In genomic region chr2:112061299-112061698, GRCh38 we compare ENCODE assay signal across 20 cellular contexts.
"Had no signal": no experiment of that assay in that cellular context is flagged by ENCODE, and none has a peak within 500 bp of the region (broad histone marks: within the 10 kb centered on the region; RNA-seq: fewer than 3 reads in every experiment).

No MANE protein-coding gene starts in this region.

- H3K27ac Mint-ChIP-seq: activated B cell treated with CpG ODN at 0.5 μM for 24 hours; activated naive CD4-positive, alpha-beta T cell treated with anti-CD3 and anti-CD28 coated beads, Interleukin-2, amount 10 ng/mL, durations not matched to agents 7 days and 5 days; nephron; T-cell had no signal

- H3K27me3 Mint-ChIP-seq: activated B cell treated with CpG ODN at 0.5 μM for 24 hours; activated CD8-positive, alpha-beta T cell treated with anti-CD3 and anti-CD28 coated beads for 36 hours; activated naive CD4-positive, alpha-beta T cell treated with anti-CD3 and anti-CD28 coated beads, Interleukin-2, amount 10 ng/mL, durations not matched to agents 7 days and 5 days; effector memory CD8-positive, alpha-beta T cell; stimulated activated memory B cell treated with anti-CD40 and anti-IgM and Interleukin-4, amounts not matched to agents 10 μg/mL and 1 μg/mL and 100 μg/mL, for 72 hours; T-cell had no signal

- H3K9me3 Mint-ChIP-seq: activated B cell treated with CpG ODN at 0.5 μM for 24 hours; activated naive CD4-positive, alpha-beta T cell treated with anti-CD3 and anti-CD28 coated beads, Interleukin-2, amount 10 ng/mL, durations not matched to agents 7 days and 5 days; effector memory CD8-positive, alpha-beta T cell; nephron; T-cell had no signal

- H3K4me3 Mint-ChIP-seq: activated B cell treated with CpG ODN at 0.5 μM for 24 hours; activated CD8-positive, alpha-beta T cell treated with anti-CD3 and anti-CD28 coated beads for 36 hours; activated naive CD4-positive, alpha-beta T cell treated with anti-CD3 and anti-CD28 coated beads, Interleukin-2, amount 10 ng/mL, durations not matched to agents 7 days and 5 days; effector memory CD8-positive, alpha-beta T cell; nephron; stimulated activated memory B cell treated with anti-CD40 and anti-IgM and Interleukin-4, amounts not matched to agents 10 μg/mL and 1 μg/mL and 100 μg/mL, for 72 hours; T-cell had no signal

- ATAC-seq: activated CD8-positive, alpha-beta T cell treated with anti-CD3 and anti-CD28 coated beads for 36 hours; body of pancreas; effector memory CD8-positive, alpha-beta T cell; left lobe of liver; lower lobe of right lung; right lobe of liver; stimulated activated memory B cell treated with anti-CD40 and anti-IgM and Interleukin-4, amounts not matched to agents 10 μg/mL and 1 μg/mL and 100 μg/mL, for 72 hours; T-cell had no signal

- DNase-seq: activated B cell treated with CpG ODN at 0.5 μM for 24 hours; activated CD8-positive, alpha-beta T cell treated with anti-CD3 and anti-CD28 coated beads for 36 hours; activated effector memory CD4-positive, alpha-beta T cell treated with anti-CD3 and anti-CD28 coated beads, Interleukin-2, amount 50 U/mL, for 16 hours; activated naive CD4-positive, alpha-beta T cell treated with anti-CD3 and anti-CD28 coated beads, Interleukin-2, amount 10 ng/mL, durations not matched to agents 7 days and 5 days; anterior cingulate cortex; body of pancreas; cerebellar nuclear complex; colonic mucosa; effector memory CD8-positive, alpha-beta T cell; foreskin fibroblast; heart right ventricle; kidney glomerular epithelial cell; lower lobe of right lung; posterior cingulate gyrus; right lobe of liver; stimulated activated CD4-positive, alpha-beta T cell treated with anti-CD3 and anti-CD28 coated beads, Interleukin-4, amount 100 ng/mL, for 4 hours; T-cell had no signal
